18 cellular contexts compared by ENCODE assay signal in the genomic region with DNA sequence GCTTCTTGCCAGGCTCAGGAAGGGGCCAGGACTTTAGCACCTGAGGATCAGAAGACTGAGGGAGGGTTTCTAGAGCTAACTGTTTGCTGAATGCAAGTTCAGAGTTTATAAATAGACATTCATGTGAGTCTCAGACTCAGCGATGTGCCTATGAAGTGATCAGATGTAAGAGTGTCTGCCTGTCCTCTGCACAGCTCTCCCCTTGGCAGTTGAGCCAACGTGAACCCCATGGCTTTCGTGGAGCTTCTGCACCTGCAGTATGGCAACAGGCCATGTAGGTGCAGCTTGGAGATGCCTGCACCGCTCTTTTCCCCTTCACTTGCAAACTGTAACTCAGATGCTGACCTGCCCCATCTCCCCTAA.
A peak's percentile ranks its signal among the peaks of the same experiment; 100 is the strongest.
DNase-seq lines count a peak whose midpoint lies in the region; ATAC-seq and TF ChIP-seq lines count a peak whose summit lies in the region.
"Had no signal": no experiment of that assay in that cellular context is flagged by ENCODE, and none has a peak within 500 bp of the region (broad histone marks: within the 10 kb centered on the region; RNA-seq: fewer than 3 reads in every experiment).

No MANE protein-coding gene starts in this region.

- intact Hi-C loops in activated CD4-positive, alpha-beta T cell treated with anti-CD3 and anti-CD28 coated beads, Interleukin-2, amount 10 ng/mL, durations not matched to agents 24 days and 14 days (cut with micrococcal nuclease), result no loop called here
- intact Hi-C loops in left ventricle myocardium superior (cut with micrococcal nuclease), result no loop called here
- intact Hi-C loops in stomach (cut with DNase I; ENCODE audit: low total_unique reads), result no loop called here
- intact Hi-C loops in body of pancreas (cut with DNase I), result loop anchor here (10.0 kb wide), 1 partner anchor 330 kb away; no protein-coding TSS in a partner anchor

- H3K27me3 Mint-ChIP-seq in activated CD4-positive, alpha-beta T cell treated with anti-CD3 and anti-CD28 coated beads, Interleukin-2, amount 10 ng/mL, durations not matched to agents 24 days and 14 days, result no peaks in the 10 kb centered on the region

- H4K20me1 ChIP-seq in MM.1S (ENCODE audit: insufficient read depth, low read length), result no peaks in the 10 kb centered on the region

- H3K27ac Mint-ChIP-seq in activated CD4-positive, alpha-beta T cell treated with anti-CD3 and anti-CD28 coated beads, Interleukin-2, amount 10 ng/mL, durations not matched to agents 24 days and 14 days, result peak overlapping the region; percentile 21

- TF ChIP-seq CTCF in MM.1S (IDR thresholded peaks at IDR 0.05; ENCODE audit: low read length) (no peak), stomach (IDR thresholded peaks at IDR 0.05) (no peak), body of pancreas (IDR thresholded peaks at IDR 0.05) (no peak)

- no peak overlapping the region for H3K4me3 Mint-ChIP-seq in activated CD4-positive, alpha-beta T cell treated with anti-CD3 and anti-CD28 coated beads, Interleukin-2, amount 10 ng/mL, durations not matched to agents 24 days and 14 days

- H3K9me3 ChIP-seq in MM.1S (replicated peaks; ENCODE audit: insufficient read depth, low read length) (no peaks in the 10 kb centered on the region), stomach (no peaks in the 10 kb centered on the region), body of pancreas (no peaks in the 10 kb centered on the region)

- H3K79me2 ChIP-seq in MM.1S (ENCODE audit: low read length), result no peaks in the 10 kb centered on the region

- TF ChIP-seq POLR2A in stomach (IDR thresholded peaks at IDR 0.05) (no peak), body of pancreas (IDR thresholded peaks at IDR 0.05) (no peak)

- H3K36me3 ChIP-seq in MM.1S (replicated peaks; ENCODE audit: insufficient read depth, low read length), result no peaks in the 10 kb centered on the region
- no peaks in the 10 kb centered on the region for H3K36me3 ChIP-seq in stomach
- H3K36me3 ChIP-seq in body of pancreas (replicated peaks in 1 of 2; ENCODE audit: insufficient read depth in 1 of 2, low read depth in 2 of 2), result no peaks in the 10 kb centered on the region

- H3K36me3 Mint-ChIP-seq in activated CD4-positive, alpha-beta T cell treated with anti-CD3 and anti-CD28 coated beads, Interleukin-2, amount 10 ng/mL, durations not matched to agents 24 days and 14 days (ENCODE audit: low read depth), result no peaks in the 10 kb centered on the region

- H3K9ac ChIP-seq in MM.1S (ENCODE audit: low read length), result no peak overlapping the region

- H3K27me3 ChIP-seq in MM.1S (replicated peaks; ENCODE audit: insufficient read depth, low read length), result no peaks in the 10 kb centered on the region
- H3K27me3 ChIP-seq in stomach, result no peaks in the 10 kb centered on the region
- no peaks in the 10 kb centered on the region for H3K27me3 ChIP-seq in body of pancreas

- no peaks in the 10 kb centered on the region for H3K9me2 ChIP-seq in MM.1S (replicated peaks; ENCODE audit: insufficient read depth, low read length)

- peaks cover 21% of the 10 kb centered on the region for H3K4me1 Mint-ChIP-seq in activated CD4-positive, alpha-beta T cell treated with anti-CD3 and anti-CD28 coated beads, Interleukin-2, amount 10 ng/mL, durations not matched to agents 24 days and 14 days

- WGBS in stomach, 5 donors, result 79 to 95% (median 88%) methylated on average over 4 of the region's 4 CpGs
- 74 to 82% methylated on average over 4 of the region's 4 CpGs for WGBS in body of pancreas, 2 donors

- no peak for DNase-seq in activated CD4-positive, alpha-beta T cell treated with anti-CD3 and anti-CD28 coated beads, Interleukin-2, amount 10 ng/mL, durations not matched to agents 24 days and 14 days
- DNase-seq in activated CD4-positive, alpha-beta T cell treated with anti-CD3 and anti-CD28 coated beads, Interleukin-2, amount 50 U/mL, for 48 hours, result no peak
- peak; percentile 45 for DNase-seq in MM.1S
- no peak for DNase-seq in left ventricle myocardium superior
- peak; percentile 7 for DNase-seq in stomach
- no peak for DNase-seq in amniotic stem cell (lab: John Stamatoyannopoulos, UW)
- no peak for DNase-seq in body of pancreas
- no peak for DNase-seq in NCI-H2227 (lab: John Stamatoyannopoulos, UW; ENCODE audit: unreplicated experiment)
- DNase-seq: 8988T, C1 segment of cervical spinal cord, DMS 273 treated with DMSO at 0.1 percent for 48 hours, GOT3, KG1, NCI-H1105 treated with DMSO at 0.1 percent for 48 hours, NCI-H187, NCI-H2171 treated with DMSO at 0.1 percent for 48 hours, NCI-H510A, NCI-H82 had no signal

- H3K27ac ChIP-seq in MM.1S (ENCODE audit: low read length), result peak overlapping the region; percentile 61; the same call in 1 of the 2 replicates
- no peak overlapping the region for H3K27ac ChIP-seq in stomach
- H3K27ac ChIP-seq in body of pancreas, result no peak overlapping the region

- no peak overlapping the region for H3K4me2 ChIP-seq in MM.1S (ENCODE audit: low read depth, low read length)

- no peak for TF ChIP-seq EP300 in stomach (IDR thresholded peaks at IDR 0.05)

- H3K4me1 ChIP-seq in MM.1S (ENCODE audit: low read length) (peaks cover 47% of the 10 kb centered on the region), stomach (peaks cover 0 to 8% (median 7%) of the 10 kb centered on the region in 4 donors), body of pancreas (peaks cover 20% of the 10 kb centered on the region)

- ATAC-seq in left ventricle myocardium superior (peak; percentile 37), body of pancreas (no peak)

- peak overlapping the region; percentile 42 for H2AFZ ChIP-seq in MM.1S (ENCODE audit: low read length)

- no peak overlapping the region for H3K4me3 ChIP-seq in MM.1S (ENCODE audit: low read length)
- no peak overlapping the region for H3K4me3 ChIP-seq in stomach
- H3K4me3 ChIP-seq in body of pancreas, result no peak overlapping the region

- H3K9me3 Mint-ChIP-seq in activated CD4-positive, alpha-beta T cell treated with anti-CD3 and anti-CD28 coated beads, Interleukin-2, amount 10 ng/mL, durations not matched to agents 24 days and 14 days, result no peaks in the 10 kb centered on the region

- peaks cover 16% of the 10 kb centered on the region for H3F3A ChIP-seq in MM.1S (ENCODE audit: insufficient read depth, low read length)

Comparison
In these comparisons a context has a peak if more than half of its experiments do, and no peak if none do; other contexts are left out.
1. DNase-seq: peak in MM.1S (single experiment) and stomach (single experiment); none in activated CD4-positive, alpha-beta T cell treated with anti-CD3 and anti-CD28 coated beads, Interleukin-2, amount 10 ng/mL, durations not matched to agents 24 days and 14 days (single experiment), activated CD4-positive, alpha-beta T cell treated with anti-CD3 and anti-CD28 coated beads, Interleukin-2, amount 50 U/mL, for 48 hours (0 of 2), left ventricle myocardium superior (single experiment), amniotic stem cell (single experiment), body of pancreas (0 of 4) and NCI-H2227 (single experiment).